Comparison of ENCODE assay signal across 16 cellular contexts in genomic region chr7:155647734-155648133, GRCh38.
"Had no signal": no experiment of that assay in that cellular context is flagged by ENCODE, and none has a peak within 500 bp of the region (broad histone marks: within the 10 kb centered on the region; RNA-seq: fewer than 3 reads in every experiment).

No MANE protein-coding gene starts in this region.

- ATAC-seq: activated CD8-positive, alpha-beta T cell treated with anti-CD3 and anti-CD28 coated beads for 36 hours; naive thymus-derived CD8-positive, alpha-beta T cell; stimulated activated effector memory CD8-positive, alpha-beta T cell treated with anti-CD3 and anti-CD28 coated beads, Interleukin-12 subunit alpha, Interleukin-12 subunit beta, amount 100 ng/mL, for 72 hours had no signal

- H3K27me3 ChIP-seq: esophagus squamous epithelium, hepatocyte, sigmoid colon had no signal

- H3K27ac ChIP-seq: esophagus squamous epithelium, hepatocyte, sigmoid colon had no signal

- H3K27me3 Mint-ChIP-seq: activated CD4-positive, alpha-beta T cell treated with anti-CD3 and anti-CD28 coated beads, Interleukin-2, amount 10 ng/mL, durations not matched to agents 24 days and 14 days; activated CD8-positive, alpha-beta T cell treated with anti-CD3 and anti-CD28 coated beads for 36 hours; activated naive CD4-positive, alpha-beta T cell treated with anti-CD3 and anti-CD28 coated beads, Interleukin-2, amount 50 U/mL, for 24 hours; dendritic cell treated with granulocyte-macrophage colony-stimulating factor and Interleukin-4, amounts not matched to agents 40 ng/mL and 50 ng/mL, for 4 days had no signal

- H3K4me3 ChIP-seq: esophagus squamous epithelium, hepatocyte, sigmoid colon had no signal

- DNase-seq: activated CD4-positive, alpha-beta T cell treated with anti-CD3 and anti-CD28 coated beads, Interleukin-2, amount 10 ng/mL, durations not matched to agents 24 days and 14 days; activated CD8-positive, alpha-beta T cell treated with anti-CD3 and anti-CD28 coated beads for 36 hours; activated effector memory CD4-positive, alpha-beta T cell treated with anti-CD3 and anti-CD28 coated beads, Interleukin-2, amount 50 U/mL, for 16 hours; activated T-cell treated with anti-CD3 and anti-CD28 coated beads, Interleukin-2, amount 50 U/mL, for 1 hour; effector CD8-positive, alpha-beta T cell; esophagus squamous epithelium; mesenchymal stem cell; naive thymus-derived CD8-positive, alpha-beta T cell; nucleus accumbens; sigmoid colon; stimulated activated CD4-positive, alpha-beta T cell treated with anti-CD3 and anti-CD28 coated beads, Interleukin-4, amount 100 ng/mL, for 24 hours; T1000 had no signal

- H2AFZ ChIP-seq: hepatocyte had no signal

- H3K4me3 Mint-ChIP-seq: activated CD4-positive, alpha-beta T cell treated with anti-CD3 and anti-CD28 coated beads, Interleukin-2, amount 10 ng/mL, durations not matched to agents 24 days and 14 days; activated CD8-positive, alpha-beta T cell treated with anti-CD3 and anti-CD28 coated beads for 36 hours; dendritic cell treated with granulocyte-macrophage colony-stimulating factor and Interleukin-4, amounts not matched to agents 40 ng/mL and 50 ng/mL, for 4 days; stimulated activated effector memory CD8-positive, alpha-beta T cell treated with anti-CD3 and anti-CD28 coated beads, Interleukin-12 subunit alpha, Interleukin-12 subunit beta, amount 100 ng/mL, for 72 hours had no signal

- H3K27ac Mint-ChIP-seq: activated CD4-positive, alpha-beta T cell treated with anti-CD3 and anti-CD28 coated beads, Interleukin-2, amount 10 ng/mL, durations not matched to agents 24 days and 14 days; activated CD8-positive, alpha-beta T cell treated with anti-CD3 and anti-CD28 coated beads for 36 hours; dendritic cell treated with granulocyte-macrophage colony-stimulating factor and Interleukin-4, amounts not matched to agents 40 ng/mL and 50 ng/mL, for 4 days; stimulated activated effector memory CD8-positive, alpha-beta T cell treated with anti-CD3 and anti-CD28 coated beads, Interleukin-12 subunit alpha, Interleukin-12 subunit beta, amount 100 ng/mL, for 72 hours had no signal
